In the genomic region with DNA sequence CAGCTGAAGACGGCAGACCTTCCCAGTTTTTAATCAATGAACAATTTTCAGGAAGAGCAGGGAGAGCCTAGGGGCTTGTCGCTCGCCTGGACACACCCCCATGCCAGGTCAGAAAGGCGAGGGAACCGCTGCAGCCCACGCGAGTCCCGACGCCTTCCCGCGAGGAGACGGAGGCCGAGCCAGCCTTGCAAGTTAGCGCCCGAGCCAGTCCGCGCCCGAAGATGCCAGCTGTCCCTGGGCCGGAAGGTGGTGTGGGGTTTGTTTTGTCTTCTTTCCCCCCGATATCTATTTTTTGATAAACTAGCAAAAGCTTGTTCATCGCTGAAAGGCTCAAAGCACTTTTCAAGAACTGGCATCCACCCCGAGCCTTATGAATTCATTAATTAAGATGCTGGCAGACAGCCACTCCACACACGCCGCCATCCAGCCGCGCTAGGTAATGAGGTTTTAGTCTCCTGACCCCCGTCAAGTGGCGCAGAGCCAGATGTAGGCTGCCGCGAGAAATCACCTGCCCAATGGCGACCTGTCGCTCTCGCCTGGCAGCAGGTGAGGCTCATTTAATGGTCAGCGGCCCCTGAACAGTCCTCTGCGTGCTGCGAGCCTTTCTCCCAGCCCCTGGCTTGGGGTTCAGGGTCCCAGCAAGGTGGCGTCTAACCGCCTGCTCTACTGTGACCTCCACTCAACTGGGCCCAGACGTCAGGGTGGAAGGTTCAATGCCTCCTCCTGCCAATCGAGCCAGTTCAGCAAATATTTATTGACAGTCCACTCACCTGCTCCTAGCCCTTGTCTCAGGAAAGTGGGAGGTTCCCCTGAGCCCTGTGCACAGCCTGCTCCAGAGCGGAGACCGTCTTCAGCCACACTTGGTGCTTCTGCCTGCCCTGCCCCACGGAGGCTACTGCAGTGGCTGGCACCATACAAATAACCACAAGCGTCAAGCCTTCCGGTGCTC, we compare ENCODE assay signal across 1 cellular context.
TF ChIP-seq lines count a peak whose summit lies in the region.

No MANE protein-coding gene starts in this region.

TF ChIP-seq in GM12878, 131 proteins besides CTCF, POLR2A, EP300 and RAD21 (continued from another document):
- TF ChIP-seq, protein P1, sequence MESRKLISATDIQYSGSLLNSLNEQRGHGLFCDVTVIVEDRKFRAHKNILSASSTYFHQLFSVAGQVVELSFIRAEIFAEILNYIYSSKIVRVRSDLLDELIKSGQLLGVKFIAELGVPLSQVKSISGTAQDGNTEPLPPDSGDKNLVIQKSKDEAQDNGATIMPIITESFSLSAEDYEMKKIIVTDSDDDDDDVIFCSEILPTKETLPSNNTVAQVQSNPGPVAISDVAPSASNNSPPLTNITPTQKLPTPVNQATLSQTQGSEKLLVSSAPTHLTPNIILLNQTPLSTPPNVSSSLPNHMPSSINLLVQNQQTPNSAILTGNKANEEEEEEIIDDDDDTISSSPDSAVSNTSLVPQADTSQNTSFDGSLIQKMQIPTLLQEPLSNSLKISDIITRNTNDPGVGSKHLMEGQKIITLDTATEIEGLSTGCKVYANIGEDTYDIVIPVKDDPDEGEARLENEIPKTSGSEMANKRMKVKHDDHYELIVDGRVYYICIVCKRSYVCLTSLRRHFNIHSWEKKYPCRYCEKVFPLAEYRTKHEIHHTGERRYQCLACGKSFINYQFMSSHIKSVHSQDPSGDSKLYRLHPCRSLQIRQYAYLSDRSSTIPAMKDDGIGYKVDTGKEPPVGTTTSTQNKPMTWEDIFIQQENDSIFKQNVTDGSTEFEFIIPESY (IDR thresholded peaks at IDR 0.05), result peak; percentile 75
- TF ChIP-seq, protein P2, sequence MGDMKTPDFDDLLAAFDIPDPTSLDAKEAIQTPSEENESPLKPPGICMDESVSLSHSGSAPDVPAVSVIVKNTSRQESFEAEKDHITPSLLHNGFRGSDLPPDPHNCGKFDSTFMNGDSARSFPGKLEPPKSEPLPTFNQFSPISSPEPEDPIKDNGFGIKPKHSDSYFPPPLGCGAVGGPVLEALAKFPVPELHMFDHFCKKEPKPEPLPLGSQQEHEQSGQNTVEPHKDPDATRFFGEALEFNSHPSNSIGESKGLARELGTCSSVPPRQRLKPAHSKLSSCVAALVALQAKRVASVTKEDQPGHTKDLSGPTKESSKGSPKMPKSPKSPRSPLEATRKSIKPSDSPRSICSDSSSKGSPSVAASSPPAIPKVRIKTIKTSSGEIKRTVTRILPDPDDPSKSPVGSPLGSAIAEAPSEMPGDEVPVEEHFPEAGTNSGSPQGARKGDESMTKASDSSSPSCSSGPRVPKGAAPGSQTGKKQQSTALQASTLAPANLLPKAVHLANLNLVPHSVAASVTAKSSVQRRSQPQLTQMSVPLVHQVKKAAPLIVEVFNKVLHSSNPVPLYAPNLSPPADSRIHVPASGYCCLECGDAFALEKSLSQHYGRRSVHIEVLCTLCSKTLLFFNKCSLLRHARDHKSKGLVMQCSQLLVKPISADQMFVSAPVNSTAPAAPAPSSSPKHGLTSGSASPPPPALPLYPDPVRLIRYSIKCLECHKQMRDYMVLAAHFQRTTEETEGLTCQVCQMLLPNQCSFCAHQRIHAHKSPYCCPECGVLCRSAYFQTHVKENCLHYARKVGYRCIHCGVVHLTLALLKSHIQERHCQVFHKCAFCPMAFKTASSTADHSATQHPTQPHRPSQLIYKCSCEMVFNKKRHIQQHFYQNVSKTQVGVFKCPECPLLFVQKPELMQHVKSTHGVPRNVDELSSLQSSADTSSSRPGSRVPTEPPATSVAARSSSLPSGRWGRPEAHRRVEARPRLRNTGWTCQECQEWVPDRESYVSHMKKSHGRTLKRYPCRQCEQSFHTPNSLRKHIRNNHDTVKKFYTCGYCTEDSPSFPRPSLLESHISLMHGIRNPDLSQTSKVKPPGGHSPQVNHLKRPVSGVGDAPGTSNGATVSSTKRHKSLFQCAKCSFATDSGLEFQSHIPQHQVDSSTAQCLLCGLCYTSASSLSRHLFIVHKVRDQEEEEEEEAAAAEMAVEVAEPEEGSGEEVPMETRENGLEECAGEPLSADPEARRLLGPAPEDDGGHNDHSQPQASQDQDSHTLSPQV (IDR thresholded peaks at IDR 0.05), result 0 out of 2 replicates have a peak, but pooled peaks have one; percentile 1
- TF ChIP-seq MXI1 (IDR thresholded peaks at IDR 0.05; ENCODE audit: low read depth, low read length) (no peak), TCF7 (IDR thresholded peaks at IDR 0.05; ENCODE audit: borderline replicate concordance) (no peak), IKZF2 (IDR thresholded peaks at IDR 0.05) (peak in 1 of 2 experiments; percentile 6; a peak in 1 of 4 replicates), SUPT20H (IDR thresholded peaks at IDR 0.05; ENCODE audit: borderline replicate concordance, control insufficient read depth, low read depth, low read length) (no peak), NR2C2 (IDR thresholded peaks at IDR 0.05; ENCODE audit: borderline replicate concordance, control insufficient read depth, insufficient read length, low read depth) (no peak), CHD2 (IDR thresholded peaks at IDR 0.05; ENCODE audit: borderline replicate concordance, low read depth, low read length) (no peak), BMI1 (IDR thresholded peaks at IDR 0.05; ENCODE audit: borderline replicate concordance) (no peak), IKZF1 (conservative IDR thresholded peaks at IDR 0.05) (peak; percentile 31; the same call in 1 of the 2 replicates), CBX5 (IDR thresholded peaks at IDR 0.05; ENCODE audit: low read depth) (no peak), ZBED1 (IDR thresholded peaks at IDR 0.05; ENCODE audit: borderline replicate concordance) (no peak), YY1 (IDR thresholded peaks at IDR 0.05; ENCODE audit: low read depth, low read length) (no peak)
- TF ChIP-seq, protein P3, sequence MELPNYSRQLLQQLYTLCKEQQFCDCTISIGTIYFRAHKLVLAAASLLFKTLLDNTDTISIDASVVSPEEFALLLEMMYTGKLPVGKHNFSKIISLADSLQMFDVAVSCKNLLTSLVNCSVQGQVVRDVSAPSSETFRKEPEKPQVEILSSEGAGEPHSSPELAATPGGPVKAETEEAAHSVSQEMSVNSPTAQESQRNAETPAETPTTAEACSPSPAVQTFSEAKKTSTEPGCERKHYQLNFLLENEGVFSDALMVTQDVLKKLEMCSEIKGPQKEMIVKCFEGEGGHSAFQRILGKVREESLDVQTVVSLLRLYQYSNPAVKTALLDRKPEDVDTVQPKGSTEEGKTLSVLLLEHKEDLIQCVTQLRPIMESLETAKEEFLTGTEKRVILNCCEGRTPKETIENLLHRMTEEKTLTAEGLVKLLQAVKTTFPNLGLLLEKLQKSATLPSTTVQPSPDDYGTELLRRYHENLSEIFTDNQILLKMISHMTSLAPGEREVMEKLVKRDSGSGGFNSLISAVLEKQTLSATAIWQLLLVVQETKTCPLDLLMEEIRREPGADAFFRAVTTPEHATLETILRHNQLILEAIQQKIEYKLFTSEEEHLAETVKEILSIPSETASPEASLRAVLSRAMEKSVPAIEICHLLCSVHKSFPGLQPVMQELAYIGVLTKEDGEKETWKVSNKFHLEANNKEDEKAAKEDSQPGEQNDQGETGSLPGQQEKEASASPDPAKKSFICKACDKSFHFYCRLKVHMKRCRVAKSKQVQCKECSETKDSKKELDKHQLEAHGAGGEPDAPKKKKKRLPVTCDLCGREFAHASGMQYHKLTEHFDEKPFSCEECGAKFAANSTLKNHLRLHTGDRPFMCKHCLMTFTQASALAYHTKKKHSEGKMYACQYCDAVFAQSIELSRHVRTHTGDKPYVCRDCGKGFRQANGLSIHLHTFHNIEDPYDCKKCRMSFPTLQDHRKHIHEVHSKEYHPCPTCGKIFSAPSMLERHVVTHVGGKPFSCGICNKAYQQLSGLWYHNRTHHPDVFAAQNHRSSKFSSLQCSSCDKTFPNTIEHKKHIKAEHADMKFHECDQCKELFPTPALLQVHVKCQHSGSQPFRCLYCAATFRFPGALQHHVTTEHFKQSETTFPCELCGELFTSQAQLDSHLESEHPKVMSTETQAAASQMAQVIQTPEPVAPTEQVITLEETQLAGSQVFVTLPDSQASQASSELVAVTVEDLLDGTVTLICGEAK (IDR thresholded peaks at IDR 0.05; ENCODE audit: borderline replicate concordance), result no peak
